Comparison of ENCODE assay signal across 3 cellular contexts in the genomic region with DNA sequence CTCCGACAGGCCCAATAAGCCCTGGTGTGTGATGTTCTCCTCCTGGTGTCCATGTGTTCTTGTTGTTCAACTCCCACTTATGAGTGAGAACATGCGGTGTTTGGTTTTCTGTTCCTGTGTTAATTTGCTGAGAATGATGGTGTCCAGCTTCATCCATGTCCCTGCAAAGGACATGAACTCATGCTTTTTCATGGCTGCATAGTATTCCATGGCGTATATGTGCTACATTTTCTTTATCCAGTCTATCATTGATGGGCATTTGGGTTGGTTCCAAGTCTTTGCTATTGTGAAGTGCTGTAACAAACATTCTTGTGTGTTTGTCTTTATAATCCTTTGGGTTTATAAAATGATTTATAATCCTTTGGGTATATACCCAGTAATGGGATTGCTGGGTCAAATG.
DNase-seq lines count a peak whose midpoint lies in the region; ATAC-seq, FAIRE-seq and TF ChIP-seq lines count a peak whose summit lies in the region.
"Not testable (repeated sequence)": the region's sequence is repeated elsewhere in the genome, so short reads cannot be mapped to it uniquely, and the experiment has no call there.

No MANE protein-coding gene starts in this region.

- not testable (repeated sequence) for TF ChIP-seq POLR2A in K562 (conservative IDR thresholded peaks at IDR 0.05); endothelial cell of umbilical vein (IDR thresholded peaks at IDR 0.05; ENCODE audit: low read depth, low read length)

- H3K9me3 ChIP-seq in HEK293 (ENCODE audit: control insufficient read depth, insufficient read depth, low read depth, low read length); K562 (replicated peaks; ENCODE audit: control insufficient read depth, insufficient read depth, low read depth, low read length); endothelial cell of umbilical vein (replicated peaks; ENCODE audit: control insufficient read depth, insufficient read depth, low read length): not testable (repeated sequence)

- not testable (repeated sequence) for H3K9ac ChIP-seq in K562 (ENCODE audit: insufficient read depth in 1 of 2, low read depth in 2 of 2, low read length in 2 of 2); endothelial cell of umbilical vein (replicated peaks; ENCODE audit: extremely low read depth, insufficient read depth, low read length)

- CTCF ChIA-PET in HEK293 (lab: Yijun Ruan, JAX); K562 (lab: Yijun Ruan, JAX; ENCODE audit: low intra/inter-chr PET ratio); endothelial cell of umbilical vein (lab: Charles Lee): not testable (repeated sequence)

- FAIRE-seq in K562 (lab: Jason Lieb, UNC): not testable (repeated sequence)
- FAIRE-seq in endothelial cell of umbilical vein (lab: Jason Lieb, UNC): peak; percentile 55

- H3K4me1 ChIP-seq in HEK293 (ENCODE audit: control insufficient read depth, insufficient read depth, low read length); K562 (replicated peaks in 1 of 2; ENCODE audit: control insufficient read depth in 2 of 2, insufficient read depth in 2 of 2, low read length in 2 of 2); endothelial cell of umbilical vein (ENCODE audit: control insufficient read depth, extremely low read depth, insufficient read depth, low read length): not testable (repeated sequence)

- POLR2A ChIA-PET in HEK293 (lab: Yijun Ruan, JAX); K562 (lab: Yijun Ruan, JAX); endothelial cell of umbilical vein (lab: Charles Lee): not testable (repeated sequence)

- H2AFZ ChIP-seq in K562 (ENCODE audit: low read depth, low read length); endothelial cell of umbilical vein (ENCODE audit: low read depth, low read length): not testable (repeated sequence)

- not testable (repeated sequence) for BruUV-seq in K562 (replicated peaks; lab: Mats Ljungman, UMichigan); endothelial cell of umbilical vein (replicated peaks; lab: Mats Ljungman, UMichigan)

- H3K27me3 ChIP-seq in K562 (ENCODE audit: control insufficient read depth in 2 of 2, insufficient read depth in 2 of 2, low read length in 2 of 2); endothelial cell of umbilical vein (ENCODE audit: control insufficient read depth in 2 of 2, insufficient read depth in 2 of 2, low read length in 2 of 2): not testable (repeated sequence)

- H3K4me3 ChIP-seq in HEK293 (ENCODE audit: low read depth, low read length); K562; endothelial cell of umbilical vein (replicated peaks in 1 of 3; ENCODE audit: insufficient read depth in 1 of 3, low read depth in 1 of 3, low read length in 3 of 3): not testable (repeated sequence)

- not testable (repeated sequence) for TF ChIP-seq RAD21 in K562 (CRISPR knock-in tag; conservative IDR thresholded peaks at IDR 0.05 in 1 of 2, IDR thresholded peaks at IDR 0.05 in 1 of 2)

- not testable (repeated sequence) for H4K20me1 ChIP-seq in K562 (replicated peaks; ENCODE audit: control insufficient read depth, insufficient read depth, low read length); endothelial cell of umbilical vein (replicated peaks; ENCODE audit: control insufficient read depth, extremely low read depth, insufficient read depth, low read length)

- H3K4me2 ChIP-seq in K562 (ENCODE audit: insufficient read depth, low read length); endothelial cell of umbilical vein (ENCODE audit: insufficient read depth, low read length): not testable (repeated sequence)

- dilution Hi-C loops in endothelial cell of umbilical vein (cut with MboI; ENCODE audit: extremely low pct_ligation_motif_present, low sequenced_read_pairs): not testable (repeated sequence)

- intact Hi-C loops in K562 (cut with micrococcal nuclease); endothelial cell of umbilical vein (cut with micrococcal nuclease): not testable (repeated sequence)

- WGBS in K562 (ENCODE audit: insufficient coverage, low coverage, missing lambda C conversion rate): 2% methylated on average over 3 of the region's 3 CpGs

- H3K9me1 ChIP-seq in K562 (ENCODE audit: control insufficient read depth, insufficient read depth, low read length); endothelial cell of umbilical vein (replicated peaks; ENCODE audit: control insufficient read depth, extremely low read depth, insufficient read depth, low read length): not testable (repeated sequence)

- not testable (repeated sequence) for TF ChIP-seq EP300 in K562 (IDR thresholded peaks at IDR 0.05; ENCODE audit: low read length)

- not testable (repeated sequence) for H3K79me2 ChIP-seq in K562 (ENCODE audit: control insufficient read depth, insufficient read depth, low read length); endothelial cell of umbilical vein (ENCODE audit: control insufficient read depth, insufficient read depth, low read length)

- H3K27ac ChIP-seq in HEK293 (ENCODE audit: extremely low read depth, low read depth, low read length); K562 (ENCODE audit: extremely low read depth, low read depth, low read length); endothelial cell of umbilical vein (ENCODE audit: insufficient read depth, low read depth, low read length): not testable (repeated sequence)

- DNase-seq in K562 (ENCODE audit: extremely low read depth in 1 of 4, low spot score in 3 of 4); endothelial cell of umbilical vein (ENCODE audit: low read depth, low spot score): not testable (repeated sequence)

- H3K36me3 ChIP-seq in HEK293 (ENCODE audit: control insufficient read depth in 2 of 2, insufficient read depth in 1 of 2, low read length in 2 of 2); K562 (ENCODE audit: control insufficient read depth, insufficient read depth, low read length); endothelial cell of umbilical vein (ENCODE audit: control insufficient read depth in 2 of 2, extremely low read depth in 1 of 2, insufficient read depth in 2 of 2, low read length in 2 of 2): not testable (repeated sequence)

- ATAC-seq in K562: not testable (repeated sequence)

- not testable (repeated sequence) for TF ChIP-seq CTCF in HEK293 (tag by site-specific recombination; IDR thresholded peaks at IDR 0.05); K562 (IDR thresholded peaks at IDR 0.05 in 2 of 3, conservative IDR thresholded peaks at IDR 0.05 in 1 of 3; ENCODE audit: insufficient read depth in 2 of 3, low read depth in 1 of 3, low read length in 3 of 3); endothelial cell of umbilical vein (IDR thresholded peaks at IDR 0.05; ENCODE audit: extremely low read depth in 1 of 2, insufficient read depth in 1 of 2, low read depth in 1 of 2, low read length in 2 of 2)

- in situ Hi-C loops in K562 (cut with MboI): not testable (repeated sequence)

TF ChIP-seq in HEK293, 187 proteins besides CTCF, POLR2A, EP300 and RAD21:
- peak; percentile 56 for TF ChIP-seq ZNF146 (tag by site-specific recombination; IDR thresholded peaks at IDR 0.05)
TF ChIP-seq in HEK293: peak in this region for 1; not testable (repeated sequence) for 186.

TF ChIP-seq in K562, 482 proteins besides CTCF, POLR2A, EP300 and RAD21:
- TF ChIP-seq ZNF146 (CRISPR knock-in tag; IDR thresholded peaks at IDR 0.05; ENCODE audit: unreplicated experiment): peak; percentile 77
